Comparison of ENCODE assay signal across 11 cellular contexts in the genomic region with DNA sequence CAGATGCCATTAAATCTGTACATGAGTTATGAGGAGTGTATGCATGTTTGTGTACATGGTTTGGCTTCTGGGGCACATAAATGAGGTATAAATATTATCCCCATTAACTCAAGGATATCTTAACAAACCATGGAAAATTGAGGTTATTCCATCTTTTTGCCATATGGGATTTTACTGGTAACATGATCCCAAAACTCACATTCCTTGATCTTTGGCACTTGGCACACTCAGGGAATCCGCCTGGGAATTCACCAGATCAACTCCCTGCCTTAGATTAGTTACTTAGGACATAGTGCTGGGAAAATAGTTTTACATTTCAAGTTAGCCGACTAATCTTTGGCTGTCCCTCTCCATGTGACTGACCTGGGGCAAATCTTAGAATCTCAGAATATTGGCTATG. TPM values are rescaled to one million over a fixed set of nuclear protein-coding genes. Genes with fewer than 3 reads are reported as not detected.
DNase-seq lines count a peak whose midpoint lies in the region; ATAC-seq and TF ChIP-seq lines count a peak whose summit lies in the region.
"Had no signal": no experiment of that assay in that cellular context is flagged by ENCODE, and none has a peak within 500 bp of the region (broad histone marks: within the 10 kb centered on the region; RNA-seq: fewer than 3 reads in every experiment).

No MANE protein-coding gene starts in this region.

- intact Hi-C loops in sigmoid colon (cut with DNase I): no loop called here

- H3K4me1 ChIP-seq in SK-N-SH (ENCODE audit: control insufficient read depth in 1 of 2, insufficient read depth in 2 of 2, low read depth in 1 of 2, low read length in 1 of 2) (peaks cover 0 to 4% of the 10 kb centered on the region in 2 experiments; a peak in 2 of 4 replicates), sigmoid colon (peaks cover 0 to 37% (median 15%) of the 10 kb centered on the region in 4 donors)

- H4K20me1 ChIP-seq in SK-N-SH (ENCODE audit: insufficient read depth): no peaks in the 10 kb centered on the region

- H3K36me3 ChIP-seq in SK-N-SH (replicated peaks in 1 of 2; ENCODE audit: control insufficient read depth in 1 of 2, insufficient read depth in 2 of 2, low read length in 1 of 2) (peaks cover 0 to 2% of the 10 kb centered on the region in 2 experiments), sigmoid colon (no peaks in the 10 kb centered on the region)

- H3K27ac ChIP-seq in SK-N-SH (ENCODE audit: low read depth in 2 of 2, low read length in 1 of 2): peak overlapping the region in 1 of 2 experiments; percentile 43; a peak in 3 of 4 replicates
- peak overlapping the region; percentile 29 to 82 (median 58) for H3K27ac ChIP-seq in sigmoid colon

- no peak for TF ChIP-seq RAD21 in SK-N-SH (IDR thresholded peaks at IDR 0.05; ENCODE audit: low read length)

- TF ChIP-seq EP300 in SK-N-SH (IDR thresholded peaks at IDR 0.05; ENCODE audit: borderline replicate concordance in 1 of 2, low read depth in 1 of 2, low read length in 1 of 2) (no peak), sigmoid colon (IDR thresholded peaks at IDR 0.05) (no peak)

- WGBS in SK-N-SH (ENCODE audit: low lambda C conversion rate): 89% methylated on average over 2 of the region's 2 CpGs
- 24 to 64% methylated on average over 2 of the region's 2 CpGs for WGBS in sigmoid colon, 2 donors

- no peak for ATAC-seq in GM21360 (IDR thresholded peaks at IDR 0.05; ENCODE audit: unreplicated experiment)
- ATAC-seq in esophagus mucosa: no peak
- ATAC-seq: stimulated activated memory B cell treated with anti-CD40 and anti-IgM and Interleukin-4, amounts not matched to agents 10 μg/mL and 1 μg/mL and 100 μg/mL, for 72 hours had no signal

- no peaks in the 10 kb centered on the region for H3K27me3 ChIP-seq in SK-N-SH (ENCODE audit: insufficient read depth)
- no peaks in the 10 kb centered on the region for H3K27me3 ChIP-seq in sigmoid colon

- no peaks in the 10 kb centered on the region for H3K9me2 ChIP-seq in SK-N-SH

- no peak for TF ChIP-seq POLR2A in sigmoid colon (IDR thresholded peaks at IDR 0.05)

- no peak overlapping the region for H3K9ac ChIP-seq in SK-N-SH

- POLR2A ChIA-PET in SK-N-SH (lab: Yijun Ruan, JAX): interaction anchor here (0.9 kb wide), 1 partner anchor 17 kb away, joined by 3 read pairs; the partner anchor contains the start of gene CDKN1B

- H3K9me3 ChIP-seq in SK-N-SH (no peaks in the 10 kb centered on the region), sigmoid colon (no peaks in the 10 kb centered on the region)

- no peak overlapping the region for H3K4me2 ChIP-seq in SK-N-SH

- no peak for TF ChIP-seq CTCF in SK-N-SH (IDR thresholded peaks at IDR 0.05)
- TF ChIP-seq CTCF in sigmoid colon (IDR thresholded peaks at IDR 0.05): no peak

- H2AFZ ChIP-seq in SK-N-SH (ENCODE audit: low read depth): no peak overlapping the region

- CTCF ChIA-PET in SK-N-SH (lab: Yijun Ruan, JAX): no interaction called here

- H3K4me3 ChIP-seq in SK-N-SH (ENCODE audit: low read depth in 2 of 2, low read length in 1 of 2): no peak overlapping the region
- no peak overlapping the region for H3K4me3 ChIP-seq in sigmoid colon

- peaks cover 18% of the 10 kb centered on the region for H3F3A ChIP-seq in SK-N-SH (replicated peaks; ENCODE audit: insufficient read depth)

- DNase-seq in ELR (ENCODE audit: low read depth) (peak; percentile 61), SK-N-SH (no peak), fibroblast of gingiva (ENCODE audit: low read depth) (peak; percentile 69), sigmoid colon (no peak), ecto neural progenitor cell (ENCODE audit: low spot score) (no peak)
- DNase-seq: H7, head of caudate nucleus, NCI-H774 had no signal

- peaks cover 78% of the 10 kb centered on the region for H3K79me2 ChIP-seq in SK-N-SH (ENCODE audit: insufficient read depth)

TF ChIP-seq in SK-N-SH, 30 proteins besides CTCF, POLR2A, EP300 and RAD21:
- no peak for TF ChIP-seq FOSL2 (IDR thresholded peaks at IDR 0.05; ENCODE audit: borderline replicate concordance, low read depth)
- no peak for TF ChIP-seq JUND (IDR thresholded peaks at IDR 0.05)
- TF ChIP-seq, protein P1, sequence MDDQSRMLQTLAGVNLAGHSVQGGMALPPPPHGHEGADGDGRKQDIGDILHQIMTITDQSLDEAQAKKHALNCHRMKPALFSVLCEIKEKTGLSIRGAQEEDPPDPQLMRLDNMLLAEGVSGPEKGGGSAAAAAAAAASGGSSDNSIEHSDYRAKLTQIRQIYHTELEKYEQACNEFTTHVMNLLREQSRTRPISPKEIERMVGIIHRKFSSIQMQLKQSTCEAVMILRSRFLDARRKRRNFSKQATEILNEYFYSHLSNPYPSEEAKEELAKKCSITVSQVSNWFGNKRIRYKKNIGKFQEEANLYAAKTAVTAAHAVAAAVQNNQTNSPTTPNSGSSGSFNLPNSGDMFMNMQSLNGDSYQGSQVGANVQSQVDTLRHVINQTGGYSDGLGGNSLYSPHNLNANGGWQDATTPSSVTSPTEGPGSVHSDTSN (IDR thresholded peaks at IDR 0.05): 0 out of 2 replicates have a peak, but pooled peaks have one; percentile 5
- peak; percentile 7; the same call in 1 of the 2 replicates for TF ChIP-seq TCF12 (IDR thresholded peaks at IDR 0.05)

RNA-seq across cellular contexts. Expression of gene CDKN1B, which starts 16.9 kb away (rescaled TPM):
- 6.8 and 9.2 TPM in 2 replicates for polyA plus RNA-seq in SK-N-SH (2012; rRNA removed)
- 6.9 and 8.8 TPM in 2 replicates for polyA plus RNA-seq in SK-N-SH (2012; cell fraction: cytosol; rRNA removed)
- 7.4 and 8.4 TPM in 2 replicates for polyA plus RNA-seq in SK-N-SH (2012; cell fraction: nucleus; rRNA removed)
- 100 to 1,000 TPM in 1 of 4 donors, 10 to 100 TPM in 3; 52.5 to 106 (median 81.3) TPM for total RNA-seq in sigmoid colon
- 10 to 100 TPM; 36.8 to 47.1 (median 43.8) TPM for polyA plus RNA-seq in sigmoid colon
- total RNA-seq in esophagus mucosa: 20.4 TPM

RNA-seq across cellular contexts. Expression of gene GPR19, which starts 38.1 kb away (rescaled TPM):
- 0.41 and 0.55 TPM in 2 replicates for polyA plus RNA-seq in SK-N-SH (2012; rRNA removed)
- polyA plus RNA-seq in SK-N-SH (2012; cell fraction: cytosol; rRNA removed): 0.37 and 0.39 TPM in 2 replicates
- 0.23 and 0.66 TPM in 2 replicates for polyA plus RNA-seq in SK-N-SH (2012; cell fraction: nucleus; rRNA removed)
- under 1 TPM in 1 of 4 donors, not detected in 3; 0.36 TPM for total RNA-seq in sigmoid colon
- polyA plus RNA-seq in sigmoid colon: under 1 TPM in 1 of 3 donors, not detected in 2; 0.98 TPM
- total RNA-seq in esophagus mucosa: 0.36 TPM

RNA-seq across cellular contexts. Expression of gene APOLD1, which starts 51.4 kb away (rescaled TPM):
- 1.6 and 1.7 TPM in 2 replicates for polyA plus RNA-seq in SK-N-SH (2012; rRNA removed)
- 1.4 TPM in 2 replicates for polyA plus RNA-seq in SK-N-SH (2012; cell fraction: cytosol; rRNA removed)
- 3.5 and 4.8 TPM in 2 replicates for polyA plus RNA-seq in SK-N-SH (2012; cell fraction: nucleus; rRNA removed)
- total RNA-seq in sigmoid colon: 10 to 100 TPM; 13.9 to 24.8 (median 19.9) TPM
- polyA plus RNA-seq in sigmoid colon: 1 to 10 TPM in 2 of 3 donors, under 1 TPM in 1; 0.46 to 8.0 (median 6.0) TPM
- total RNA-seq in esophagus mucosa: 3.1 TPM

Comparison
In these comparisons a context has a peak if more than half of its experiments do, and no peak if none do; other contexts are left out.
1. DNase-seq: peak in ELR (single experiment) and fibroblast of gingiva (single experiment); none in SK-N-SH (single experiment), sigmoid colon (single experiment) and ecto neural progenitor cell (single experiment).